8 cellular contexts compared by ENCODE assay signal in genomic region chr12:64222011-64222765, GRCh38. TPM values are rescaled to one million over a fixed set of nuclear protein-coding genes. Genes with fewer than 3 reads are reported as not detected.
A peak's percentile ranks its signal among the peaks of the same experiment; 100 is the strongest.
DNase-seq lines count a peak whose midpoint lies in the region; ATAC-seq, FAIRE-seq and TF ChIP-seq lines count a peak whose summit lies in the region.

KICS2 (minus strand) TSS chr12:64222296; CDS start chr12:64222237, 59 bp downstream.

- no peak for FAIRE-seq in pancreas (lab: Jason Lieb, UNC)

- H3K4me3 ChIP-seq in GM12865 (ENCODE audit: low read depth, low read length) = peak within 1 kb of the TSS; percentile 76
- H3K4me3 ChIP-seq in pancreas = peak within 1 kb of the TSS; percentile 59 to 82 (median 72)
- H3K4me3 ChIP-seq in tibial artery = peak within 1 kb of the TSS; percentile 95

- DNase-seq in GM12865 (ENCODE audit: low read depth) = peak; percentile 95
- DNase-seq in NCI-H1105 treated with DMSO at 0.1 percent for 48 hours (lab: John Stamatoyannopoulos, UW) = peak; percentile 86
- DNase-seq in SKM-1 treated with dmso at 0.1 percent for 144 hours (lab: John Stamatoyannopoulos, UW; ENCODE audit: unreplicated experiment) = peak; percentile 53
- peak; percentile 94 for DNase-seq in activated naive CD8-positive, alpha-beta T cell treated with anti-CD3 and anti-CD28 coated beads, Interleukin-2, amount 10 ng/mL, durations not matched to agents 7 days and 5 days
- peak; percentile 97 for DNase-seq in Right ventricle myocardium superior
- DNase-seq in pancreas = peak; percentile 90 to 96 (median 93)
- peak; percentile 92 to 96 for DNase-seq in tibial artery

- H3K4me3 Mint-ChIP-seq in activated naive CD8-positive, alpha-beta T cell treated with anti-CD3 and anti-CD28 coated beads, Interleukin-2, amount 10 ng/mL, durations not matched to agents 7 days and 5 days = peak within 1 kb of the TSS; percentile 96

- ATAC-seq in HG02678 (IDR thresholded peaks at IDR 0.05; ENCODE audit: unreplicated experiment) = peak; percentile 96
- ATAC-seq in activated naive CD8-positive, alpha-beta T cell treated with anti-CD3 and anti-CD28 coated beads, Interleukin-2, amount 10 ng/mL, durations not matched to agents 7 days and 5 days (ENCODE audit: low read depth) = peak; percentile 93
- peak; percentile 100 for ATAC-seq in Right ventricle myocardium superior (ENCODE audit: poor library complexity)
- peak; percentile 98 to 99 (median 98) for ATAC-seq in pancreas

- peak within 1 kb of the TSS; percentile 98 for H3K27ac Mint-ChIP-seq in activated naive CD8-positive, alpha-beta T cell treated with anti-CD3 and anti-CD28 coated beads, Interleukin-2, amount 10 ng/mL, durations not matched to agents 7 days and 5 days

- 0% methylated on average over 53 to 56 of the region's 56 CpGs for WGBS in pancreas, 2 donors

- H3K27me3 Mint-ChIP-seq in activated naive CD8-positive, alpha-beta T cell treated with anti-CD3 and anti-CD28 coated beads, Interleukin-2, amount 10 ng/mL, durations not matched to agents 7 days and 5 days = peaks cover 12% of the 10 kb centered on the region

- peak within 1 kb of the TSS; percentile 91 to 97 (median 96) for H3K27ac ChIP-seq in pancreas
- H3K27ac ChIP-seq in tibial artery = peak within 1 kb of the TSS; percentile 96

- peaks cover 2 to 21% (median 15%) of the 10 kb centered on the region in 3 donors for H3K4me1 ChIP-seq in pancreas
- peaks cover 0 to 10% (median 6%) of the 10 kb centered on the region in 4 donors for H3K4me1 ChIP-seq in tibial artery

- POLR2A ChIA-PET in activated naive CD8-positive, alpha-beta T cell treated with anti-CD3 and anti-CD28 coated beads, Interleukin-2, amount 10 ng/mL, durations not matched to agents 7 days and 5 days (lab: Charles Lee) = interaction anchor here (0.8 to 1.2 kb wide), 2 partner anchors 101 to 182 kb away, joined by 3 read pairs; partner anchors contain the start of gene XPOT

- no peaks in the 10 kb centered on the region for H3K9me3 Mint-ChIP-seq in activated naive CD8-positive, alpha-beta T cell treated with anti-CD3 and anti-CD28 coated beads, Interleukin-2, amount 10 ng/mL, durations not matched to agents 7 days and 5 days

- peaks cover 1% of the 10 kb centered on the region for H3K36me3 Mint-ChIP-seq in activated naive CD8-positive, alpha-beta T cell treated with anti-CD3 and anti-CD28 coated beads, Interleukin-2, amount 10 ng/mL, durations not matched to agents 7 days and 5 days

- TF ChIP-seq CTCF in GM12865 (IDR thresholded peaks at IDR 0.05; ENCODE audit: insufficient read depth, low read depth, low read length, missing control alignments) (no peak), pancreas (IDR thresholded peaks at IDR 0.05) (peak in 1 of 4 donors; percentile 8), tibial artery (IDR thresholded peaks at IDR 0.05) (no peak)

- peaks cover 30% of the 10 kb centered on the region for H3K4me1 Mint-ChIP-seq in activated naive CD8-positive, alpha-beta T cell treated with anti-CD3 and anti-CD28 coated beads, Interleukin-2, amount 10 ng/mL, durations not matched to agents 7 days and 5 days

- no peaks in the 10 kb centered on the region for H3K27me3 ChIP-seq in pancreas
- H3K27me3 ChIP-seq in tibial artery = no peaks in the 10 kb centered on the region

- intact Hi-C loops in Right ventricle myocardium superior (cut with DNase I) (no loop called here), pancreas (cut with DNase I) (no loop called here), tibial artery (cut with DNase I; ENCODE audit: low total_unique reads) (loop anchor here (10.0 kb wide), 1 partner anchor 173 kb away; the partner anchor contains the start of gene C12orf56)

- H3K9me3 ChIP-seq in pancreas (no peaks in the 10 kb centered on the region), tibial artery (no peaks in the 10 kb centered on the region)

- H3K36me3 ChIP-seq in pancreas (no peaks in the 10 kb centered on the region), tibial artery (no peaks in the 10 kb centered on the region)

RNA-seq across cellular contexts. Expression of gene KICS2, which starts in this region (rescaled TPM):
- total RNA-seq in activated naive CD8-positive, alpha-beta T cell treated with anti-CD3 and anti-CD28 coated beads, Interleukin-2, amount 10 ng/mL, durations not matched to agents 7 days and 5 days = 10 to 100 TPM; 10.3 to 13.7 TPM
- total RNA-seq in Right ventricle myocardium superior (3.1 TPM), pancreas (1 to 10 TPM; 5.7 to 8.0 (median 6.9) TPM)
- 1 to 10 TPM; 5.1 to 5.6 TPM for polyA plus RNA-seq in pancreas

Comparison
In these comparisons a context has a peak if more than half of its experiments do, and no peak if none do; other contexts are left out.
1. Peak in every context shown above with its lines: DNase-seq, ATAC-seq, H3K4me3 ChIP-seq and H3K27ac ChIP-seq.